ENCODE assay signal across 8 cellular contexts in genomic region chr3:196081834-196082470, GRCh38. TPM values are rescaled to one million over a fixed set of nuclear protein-coding genes. Genes with fewer than 3 reads are reported as not detected.
DNase-seq lines count a peak whose midpoint lies in the region; ATAC-seq, FAIRE-seq and TF ChIP-seq lines count a peak whose summit lies in the region.

TFRC (minus strand) TSS chr3:196082090; CDS start chr3:196077099, 4,991 bp downstream.

- H3K36me3 ChIP-seq in OCI-LY3 (replicated peaks; ENCODE audit: low read depth, low read length), result peaks cover 30% of the 10 kb centered on the region

- H3K4me1 ChIP-seq in OCI-LY3 (ENCODE audit: low read length), result peaks cover 38% of the 10 kb centered on the region

- peak within 1 kb of the TSS; percentile 92 for H3K4me2 ChIP-seq in OCI-LY3 (ENCODE audit: low read length)

- peaks cover 8% of the 10 kb centered on the region for H3K4me1 Mint-ChIP-seq in endothelial cell (ENCODE audit: unreplicated experiment)

- FAIRE-seq in D721Med (lab: Jason Lieb, UNC), result no peak

- H3K79me2 ChIP-seq in OCI-LY3 (ENCODE audit: low read length), result peaks cover 58% of the 10 kb centered on the region

- no peak for TF ChIP-seq CTCF in D721Med (IDR thresholded peaks at IDR 0.05; ENCODE audit: insufficient read depth, missing control alignments)
- TF ChIP-seq CTCF in OCI-LY3 (IDR thresholded peaks at IDR 0.05; ENCODE audit: low read depth, low read length), result no peak
- no peak for TF ChIP-seq CTCF in endothelial cell (IDR thresholded peaks at IDR 0.05; ENCODE audit: unreplicated experiment)

- H3K9me3 ChIP-seq in OCI-LY3 (ENCODE audit: insufficient read depth, low read length), result no peaks in the 10 kb centered on the region

- DNase-seq in D721Med (ENCODE audit: insufficient read length, low spot score) (peak; percentile 92), HuH-7.5 (ENCODE audit: low spot score) (peak; percentile 97), endothelial cell (ENCODE audit: low spot score) (peak; percentile 85), midbrain (lab: John Stamatoyannopoulos, UW) (peak; percentile 97)
- DNase-seq in activated CD8-positive, alpha-beta memory T cell treated with anti-CD3 and anti-CD28 coated beads, Interleukin-2, amount 50 U/mL, for 48 hours, result peak; percentile 99
- peak; percentile 94 for DNase-seq in stimulated activated CD8-positive, alpha-beta memory T cell treated with anti-CD3 and anti-CD28 coated beads, Interleukin-15, amount 100 ng/mL, for 48 hours (ENCODE audit: low read depth in 2 of 2)

- no peaks in the 10 kb centered on the region for H3K36me3 Mint-ChIP-seq in endothelial cell (ENCODE audit: low read depth, unreplicated experiment)

- no peaks in the 10 kb centered on the region for H3K9me3 Mint-ChIP-seq in endothelial cell (ENCODE audit: unreplicated experiment)

- peaks cover 45% of the 10 kb centered on the region for H4K20me1 ChIP-seq in OCI-LY3 (ENCODE audit: insufficient read depth, low read length)

- H3K27me3 ChIP-seq in OCI-LY3 (ENCODE audit: low read depth, low read length), result no peaks in the 10 kb centered on the region

- peak within 1 kb of the TSS; percentile 70 for H3K27ac ChIP-seq in OCI-LY3 (ENCODE audit: low read length)

- peaks cover 3% of the 10 kb centered on the region for H3K27me3 Mint-ChIP-seq in endothelial cell (ENCODE audit: unreplicated experiment)

- no peak within 1 kb of the TSS for H3K27ac Mint-ChIP-seq in endothelial cell (ENCODE audit: unreplicated experiment)

- peak within 1 kb of the TSS; percentile 71; the same call in 1 of the 2 replicates for H2AFZ ChIP-seq in OCI-LY3 (ENCODE audit: low read depth, low read length)

- peak within 1 kb of the TSS; percentile 98 for H3K4me3 Mint-ChIP-seq in endothelial cell (ENCODE audit: unreplicated experiment)

- ATAC-seq in GM21526 (IDR thresholded peaks at IDR 0.05; ENCODE audit: low FRiP score, unreplicated experiment), result peak; percentile 77

- peak within 1 kb of the TSS; percentile 92 for H3K4me3 ChIP-seq in OCI-LY3 (ENCODE audit: low read length)

- peak within 1 kb of the TSS; percentile 92 for H3K9ac ChIP-seq in OCI-LY3 (ENCODE audit: low read length)

RNA-seq across cellular contexts. Expression of gene TFRC, which starts in this region (rescaled TPM):
- 23.5 TPM for total RNA-seq in endothelial cell (ENCODE audit: unreplicated experiment)

Comparison
In these comparisons a context has a peak if more than half of its experiments do, and no peak if none do; other contexts are left out.
1. Peak in every context shown above with its lines: DNase-seq, ATAC-seq, H3K4me3 ChIP-seq and H3K27ac ChIP-seq.